ENCODE assay signal across 12 cellular contexts in the genomic region with DNA sequence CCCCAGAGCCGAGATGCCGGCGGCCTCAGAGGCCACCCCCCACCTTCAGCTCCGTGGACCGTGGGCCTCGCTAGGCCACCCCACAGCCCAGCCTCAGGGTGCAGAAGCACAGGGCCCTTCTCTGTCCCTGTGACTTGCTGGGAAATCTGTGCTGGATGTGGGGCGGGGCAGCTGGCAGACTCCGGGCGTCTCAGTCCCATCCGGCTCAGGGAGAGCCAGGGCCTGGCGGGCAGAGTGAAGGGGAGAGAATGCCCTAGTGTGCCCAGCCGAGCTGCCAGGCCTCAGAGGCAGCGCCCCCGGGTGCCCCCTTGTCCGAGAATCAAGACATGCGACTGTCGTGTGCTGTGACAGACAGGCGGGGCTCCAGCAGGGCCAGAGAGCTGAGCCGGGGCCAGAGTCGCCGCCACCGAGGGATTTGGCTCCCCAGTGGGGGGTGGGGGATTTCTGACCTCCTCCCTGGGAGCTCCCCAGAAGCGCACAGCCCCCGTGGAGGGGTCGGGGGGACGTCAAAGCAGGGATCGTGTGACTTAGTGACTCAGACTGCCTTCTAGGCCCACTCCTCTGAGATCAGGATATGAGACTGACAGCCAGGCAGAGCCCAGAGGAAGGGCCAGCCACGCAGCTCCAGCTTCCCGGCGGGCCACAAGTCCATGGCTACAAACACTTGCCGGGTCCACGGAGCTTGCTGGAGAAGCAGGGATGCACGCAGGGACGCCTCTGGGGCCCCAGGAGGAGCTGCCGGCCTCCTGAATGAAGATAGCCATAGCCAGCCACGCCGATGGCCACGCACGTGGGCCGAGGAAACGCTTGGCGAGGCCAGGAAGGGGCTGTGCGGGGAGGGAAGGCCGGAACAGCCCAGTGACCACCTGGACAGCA. TPM values are rescaled to one million over a fixed set of nuclear protein-coding genes. Genes with fewer than 3 reads are reported as not detected.
DNase-seq lines count a peak whose midpoint lies in the region; ATAC-seq and TF ChIP-seq lines count a peak whose summit lies in the region.
"Had no signal": no experiment of that assay in that cellular context is flagged by ENCODE, and none has a peak within 500 bp of the region (broad histone marks: within the 10 kb centered on the region; RNA-seq: fewer than 3 reads in every experiment).

No MANE protein-coding gene starts in this region.

- H3K27me3 ChIP-seq in gastroesophageal sphincter = no peaks in the 10 kb centered on the region
- no peaks in the 10 kb centered on the region for H3K27me3 ChIP-seq in vagina
- H3K27me3 ChIP-seq in SK-N-SH (ENCODE audit: insufficient read depth) = no peaks in the 10 kb centered on the region

- H3F3A ChIP-seq in SK-N-SH (replicated peaks; ENCODE audit: insufficient read depth) = no peaks in the 10 kb centered on the region

- no peaks in the 10 kb centered on the region for H3K9me3 ChIP-seq in gastroesophageal sphincter
- H3K9me3 ChIP-seq in vagina = no peaks in the 10 kb centered on the region
- no peaks in the 10 kb centered on the region for H3K9me3 ChIP-seq in SK-N-SH

- no peak overlapping the region for H3K4me3 Mint-ChIP-seq in osteocyte (ENCODE audit: unreplicated experiment)
- H3K4me3 Mint-ChIP-seq: CD4-positive, CD25-positive, alpha-beta regulatory T cell had no signal

- H3K9me3 Mint-ChIP-seq in osteocyte (ENCODE audit: unreplicated experiment) = no peaks in the 10 kb centered on the region
- H3K9me3 Mint-ChIP-seq: CD4-positive, CD25-positive, alpha-beta regulatory T cell had no signal

- TF ChIP-seq EP300 in gastroesophageal sphincter (IDR thresholded peaks at IDR 0.05) (no peak), SK-N-SH (IDR thresholded peaks at IDR 0.05; ENCODE audit: borderline replicate concordance in 1 of 2, low read depth in 1 of 2, low read length in 1 of 2) (no peak)

- H3K36me3 ChIP-seq in gastroesophageal sphincter (peaks cover 0 to 100% of the 10 kb centered on the region in 2 donors), vagina (peaks cover 1 to 43% of the 10 kb centered on the region in 2 donors), SK-N-SH (replicated peaks in 1 of 2; ENCODE audit: control insufficient read depth in 1 of 2, insufficient read depth in 2 of 2, low read length in 1 of 2) (peaks cover 0 to 30% of the 10 kb centered on the region in 2 experiments)

- no peak overlapping the region for H2AFZ ChIP-seq in SK-N-SH (ENCODE audit: low read depth)

- peaks cover 16% of the 10 kb centered on the region for H3K36me3 Mint-ChIP-seq in osteocyte (ENCODE audit: unreplicated experiment)
- H3K36me3 Mint-ChIP-seq: CD4-positive, CD25-positive, alpha-beta regulatory T cell had no signal

- H3K9ac ChIP-seq in SK-N-SH = no peak overlapping the region

- no peaks in the 10 kb centered on the region for H4K20me1 ChIP-seq in SK-N-SH (ENCODE audit: insufficient read depth)

- no peak for TF ChIP-seq POLR2A in gastroesophageal sphincter (IDR thresholded peaks at IDR 0.05)
- no peak for TF ChIP-seq POLR2A in vagina (IDR thresholded peaks at IDR 0.05)

- no peak for TF ChIP-seq RAD21 in SK-N-SH (IDR thresholded peaks at IDR 0.05; ENCODE audit: low read length)

- intact Hi-C loops in Right ventricle myocardium inferior (cut with DNase I) = no loop called here
- intact Hi-C loops in cardiac septum (cut with DNase I) = loop anchor here (10.0 kb wide), 1 partner anchor 131 kb away; no protein-coding TSS in a partner anchor
- intact Hi-C loops in vagina (cut with DNase I) = no loop called here

- peak; percentile 67 for DNase-seq in Right ventricle myocardium inferior (ENCODE audit: missing footprints)
- no peak for DNase-seq in cardiac septum (ENCODE audit: low spot score)
- peak; percentile 84 for DNase-seq in osteocyte (ENCODE audit: extremely low spot score, unreplicated experiment)
- peak in 1 of 2 donors; percentile 77 for DNase-seq in vagina (ENCODE audit: extremely low spot score in 2 of 2)
- DNase-seq in SK-N-SH = no peak
- DNase-seq: Karpas-422, kidney glomerular epithelial cell, SHP77 had no signal

- peak; percentile 18 for ATAC-seq in Right ventricle myocardium inferior
- ATAC-seq in gastroesophageal sphincter = peak; percentile 17
- no peak for ATAC-seq in SK-N-SH treated with all-trans-retinoic acid at 6 μM for 48 hours
- no peak for ATAC-seq in HG02970 (IDR thresholded peaks at IDR 0.05; ENCODE audit: low FRiP score, unreplicated experiment)

- H3K4me3 ChIP-seq in gastroesophageal sphincter (no peak overlapping the region), vagina (no peak overlapping the region), SK-N-SH (ENCODE audit: low read depth in 2 of 2, low read length in 1 of 2) (no peak overlapping the region)

- peaks cover 16% of the 10 kb centered on the region for H3K4me1 Mint-ChIP-seq in osteocyte (ENCODE audit: unreplicated experiment)
- H3K4me1 Mint-ChIP-seq: CD4-positive, CD25-positive, alpha-beta regulatory T cell had no signal

- peaks cover 0 to 97% (median 35%) of the 10 kb centered on the region in 3 donors for H3K4me1 ChIP-seq in gastroesophageal sphincter
- H3K4me1 ChIP-seq in vagina = no peaks in the 10 kb centered on the region
- H3K4me1 ChIP-seq in SK-N-SH (ENCODE audit: control insufficient read depth in 1 of 2, insufficient read depth in 2 of 2, low read depth in 1 of 2, low read length in 1 of 2) = no peaks in the 10 kb centered on the region

- H3K27ac Mint-ChIP-seq in osteocyte (ENCODE audit: unreplicated experiment) = peak overlapping the region; percentile 34
- H3K27ac Mint-ChIP-seq: CD4-positive, CD25-positive, alpha-beta regulatory T cell had no signal

- H3K79me2 ChIP-seq in SK-N-SH (ENCODE audit: insufficient read depth) = no peaks in the 10 kb centered on the region

- 80% methylated on average over 6 of the region's 44 CpGs; no CpG with 5 or more reads in 1 of the 2 donors for WGBS in gastroesophageal sphincter (ENCODE audit: low coverage in 1 of 2), 2 donors
- WGBS in SK-N-SH (ENCODE audit: low lambda C conversion rate) = 88% methylated on average over 5 of the region's 44 CpGs

- no peaks in the 10 kb centered on the region for H3K27me3 Mint-ChIP-seq in osteocyte (ENCODE audit: unreplicated experiment)
- H3K27me3 Mint-ChIP-seq: CD4-positive, CD25-positive, alpha-beta regulatory T cell had no signal

- H3K4me2 ChIP-seq in SK-N-SH = no peak overlapping the region

- CTCF ChIA-PET in SK-N-SH (lab: Yijun Ruan, JAX) = interaction anchor here (1.7 kb wide), 1 partner anchor 23 kb away, joined by 5 read pairs; no protein-coding TSS in a partner anchor

- H3K27ac ChIP-seq in gastroesophageal sphincter (peak overlapping the region; percentile 32 to 81 (median 80)), vagina (peak overlapping the region; percentile 71), SK-N-SH (ENCODE audit: low read depth in 2 of 2, low read length in 1 of 2) (no peak overlapping the region)

- no peak for TF ChIP-seq CTCF in gastroesophageal sphincter (IDR thresholded peaks at IDR 0.05)
- no peak for TF ChIP-seq CTCF in osteocyte (IDR thresholded peaks at IDR 0.05)
- TF ChIP-seq CTCF in vagina (IDR thresholded peaks at IDR 0.05) = no peak
- TF ChIP-seq CTCF in SK-N-SH (IDR thresholded peaks at IDR 0.05) = no peak

- POLR2A ChIA-PET in SK-N-SH (lab: Yijun Ruan, JAX) = no interaction called here

- H3K9me2 ChIP-seq in SK-N-SH = no peaks in the 10 kb centered on the region

TF ChIP-seq in SK-N-SH treated with all-trans-retinoic acid at 6 μM for 48 hours, 23 proteins besides CTCF, POLR2A, EP300 and RAD21 (continues in another document):
- TF ChIP-seq, protein P1, sequence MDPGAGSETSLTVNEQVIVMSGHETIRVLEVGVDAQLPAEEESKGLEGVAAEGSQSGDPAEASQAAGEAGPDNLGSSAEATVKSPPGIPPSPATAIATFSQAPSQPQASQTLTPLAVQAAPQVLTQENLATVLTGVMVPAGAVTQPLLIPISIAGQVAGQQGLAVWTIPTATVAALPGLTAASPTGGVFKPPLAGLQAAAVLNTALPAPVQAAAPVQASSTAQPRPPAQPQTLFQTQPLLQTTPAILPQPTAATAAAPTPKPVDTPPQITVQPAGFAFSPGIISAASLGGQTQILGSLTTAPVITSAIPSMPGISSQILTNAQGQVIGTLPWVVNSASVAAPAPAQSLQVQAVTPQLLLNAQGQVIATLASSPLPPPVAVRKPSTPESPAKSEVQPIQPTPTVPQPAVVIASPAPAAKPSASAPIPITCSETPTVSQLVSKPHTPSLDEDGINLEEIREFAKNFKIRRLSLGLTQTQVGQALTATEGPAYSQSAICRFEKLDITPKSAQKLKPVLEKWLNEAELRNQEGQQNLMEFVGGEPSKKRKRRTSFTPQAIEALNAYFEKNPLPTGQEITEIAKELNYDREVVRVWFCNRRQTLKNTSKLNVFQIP (CRISPR knock-in tag; IDR thresholded peaks at IDR 0.05; ENCODE audit: borderline replicate concordance, low read depth) = no peak
- TF ChIP-seq ZC3H10 (CRISPR knock-in tag; IDR thresholded peaks at IDR 0.05) = no peak
- no peak for TF ChIP-seq SNAI2 (CRISPR knock-in tag; IDR thresholded peaks at IDR 0.05)
- no peak for TF ChIP-seq ESRRG (CRISPR knock-in tag; IDR thresholded peaks at IDR 0.05)
- TF ChIP-seq TCF4 (CRISPR knock-in tag; IDR thresholded peaks at IDR 0.05; ENCODE audit: borderline replicate concordance) = no peak

TF ChIP-seq in SK-N-SH, 30 proteins besides CTCF, POLR2A, EP300 and RAD21 (continues in another document):
- no peak for TF ChIP-seq GATA2 (CRISPR knock-in tag; IDR thresholded peaks at IDR 0.05)
- TF ChIP-seq, protein P2, sequence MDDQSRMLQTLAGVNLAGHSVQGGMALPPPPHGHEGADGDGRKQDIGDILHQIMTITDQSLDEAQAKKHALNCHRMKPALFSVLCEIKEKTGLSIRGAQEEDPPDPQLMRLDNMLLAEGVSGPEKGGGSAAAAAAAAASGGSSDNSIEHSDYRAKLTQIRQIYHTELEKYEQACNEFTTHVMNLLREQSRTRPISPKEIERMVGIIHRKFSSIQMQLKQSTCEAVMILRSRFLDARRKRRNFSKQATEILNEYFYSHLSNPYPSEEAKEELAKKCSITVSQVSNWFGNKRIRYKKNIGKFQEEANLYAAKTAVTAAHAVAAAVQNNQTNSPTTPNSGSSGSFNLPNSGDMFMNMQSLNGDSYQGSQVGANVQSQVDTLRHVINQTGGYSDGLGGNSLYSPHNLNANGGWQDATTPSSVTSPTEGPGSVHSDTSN (IDR thresholded peaks at IDR 0.05) = no peak
- no peak for TF ChIP-seq FOXM1 (IDR thresholded peaks at IDR 0.05; ENCODE audit: low read depth)
- no peak for TF ChIP-seq EZH2phosphoT487 (IDR thresholded peaks at IDR 0.05; ENCODE audit: borderline replicate concordance, low read depth)
- TF ChIP-seq, protein P3, sequence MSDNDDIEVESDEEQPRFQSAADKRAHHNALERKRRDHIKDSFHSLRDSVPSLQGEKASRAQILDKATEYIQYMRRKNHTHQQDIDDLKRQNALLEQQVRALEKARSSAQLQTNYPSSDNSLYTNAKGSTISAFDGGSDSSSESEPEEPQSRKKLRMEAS (IDR thresholded peaks at IDR 0.05; ENCODE audit: low read depth) = no peak
- TF ChIP-seq YY1 (IDR thresholded peaks at IDR 0.05; ENCODE audit: low read depth) = no peak

RNA-seq across cellular contexts. Expression of a gene that starts 11.9 kb away (rescaled TPM):
- total RNA-seq in Right ventricle myocardium inferior (228 TPM), cardiac septum (140 TPM), gastroesophageal sphincter (1,000 to 10,000 TPM in 2 of 4 donors, 100 to 1,000 TPM in 2; 477 to 1,231 (median 878) TPM), osteocyte (1,503 and 1,582 TPM in 2 replicates), vagina (520 TPM)
- polyA plus RNA-seq in SK-N-SH (2012; rRNA removed) = 37.3 and 107 TPM in 2 replicates
- 34.3 and 65.0 TPM in 2 replicates for polyA plus RNA-seq in SK-N-SH (2012; cell fraction: cytosol; rRNA removed)
- 241 and 268 TPM in 2 replicates for polyA plus RNA-seq in SK-N-SH (2012; cell fraction: nucleus; rRNA removed)

Comparison
In these comparisons a context has a peak if more than half of its experiments do, and no peak if none do; other contexts are left out.
1. DNase-seq: peak in Right ventricle myocardium inferior (single experiment) and osteocyte (single experiment); none in cardiac septum (single experiment) and SK-N-SH (single experiment).
2. ATAC-seq: peak in Right ventricle myocardium inferior (single experiment) and gastroesophageal sphincter (single experiment); none in SK-N-SH treated with all-trans-retinoic acid at 6 μM for 48 hours (single experiment) and HG02970 (single experiment).
3. H3K27ac ChIP-seq: peak in gastroesophageal sphincter (4 of 4) and vagina (single experiment); none in SK-N-SH (0 of 2).